11 cellular contexts compared by ENCODE assay signal in genomic region chr15:63473007-63473748, GRCh38. TPM values are rescaled to one million over a fixed set of nuclear protein-coding genes. Genes with fewer than 3 reads are reported as not detected.
DNase-seq lines count a peak whose midpoint lies in the region; ATAC-seq, FAIRE-seq and TF ChIP-seq lines count a peak whose summit lies in the region.
"Had no signal": no experiment of that assay in that cellular context is flagged by ENCODE, and none has a peak within 500 bp of the region (broad histone marks: within the 10 kb centered on the region; RNA-seq: fewer than 3 reads in every experiment).

No MANE protein-coding gene starts in this region.

- H3K4me2 ChIP-seq in GM12878 (ENCODE audit: control insufficient read depth, insufficient read depth) (peak overlapping the region; percentile 99), neural progenitor cell (no peak overlapping the region)

- H3K36me3 Mint-ChIP-seq in activated naive CD4-positive, alpha-beta T cell treated with anti-CD3 and anti-CD28 coated beads, Interleukin-2, amount 50 U/mL, for 24 hours = peaks cover 2% of the 10 kb centered on the region
- H3K36me3 Mint-ChIP-seq in neural progenitor cell = no peaks in the 10 kb centered on the region

- H3K36me3 ChIP-seq in GM12878 (ENCODE audit: control insufficient read depth in 2 of 2, insufficient read depth in 2 of 2, low read length in 1 of 2) (no peaks in the 10 kb centered on the region), stomach smooth muscle (ENCODE audit: control insufficient read depth in 2 of 2, insufficient read depth in 2 of 2, low read length in 2 of 2) (no peaks in the 10 kb centered on the region), vagina (no peaks in the 10 kb centered on the region), neural progenitor cell (no peaks in the 10 kb centered on the region)
- H3K36me3 ChIP-seq: gastroesophageal sphincter, thyroid gland had no signal

- H3K4me1 ChIP-seq in GM12878 (ENCODE audit: control insufficient read depth, insufficient read depth, low read length) = peaks cover 60% of the 10 kb centered on the region
- peaks cover 29% of the 10 kb centered on the region for H3K4me1 ChIP-seq in stomach smooth muscle (ENCODE audit: control insufficient read depth, insufficient read depth, low read length)
- peaks cover 17% of the 10 kb centered on the region for H3K4me1 ChIP-seq in vagina
- peaks cover 19% of the 10 kb centered on the region for H3K4me1 ChIP-seq in neural progenitor cell

- SMC1A ChIA-PET in GM12878 (lab: Charles Lee; ENCODE audit: uncharacterized antibody, unreplicated experiment) = interaction anchor here (0.5 to 6.8 kb wide), 21 partner anchors 10 to 185 kb away, joined by 3 to 115 read pairs (median 4); partner anchors contain the start of gene USP3

- peak overlapping the region; percentile 51 for H3K4me3 Mint-ChIP-seq in activated naive CD4-positive, alpha-beta T cell treated with anti-CD3 and anti-CD28 coated beads, Interleukin-2, amount 50 U/mL, for 24 hours
- no peak overlapping the region for H3K4me3 Mint-ChIP-seq in neural progenitor cell

- H3K9me3 ChIP-seq in GM12878 (replicated peaks; ENCODE audit: control insufficient read depth, insufficient read depth, low read length) (no peaks in the 10 kb centered on the region), stomach smooth muscle (ENCODE audit: control insufficient read depth in 2 of 2, low read length in 2 of 2) (no peaks in the 10 kb centered on the region), vagina (no peaks in the 10 kb centered on the region), neural progenitor cell (ENCODE audit: low read depth) (no peaks in the 10 kb centered on the region)
- H3K9me3 ChIP-seq: gastroesophageal sphincter, thyroid gland had no signal

- H3K9me3 Mint-ChIP-seq in activated naive CD4-positive, alpha-beta T cell treated with anti-CD3 and anti-CD28 coated beads, Interleukin-2, amount 50 U/mL, for 24 hours = no peaks in the 10 kb centered on the region
- H3K9me3 Mint-ChIP-seq in neural progenitor cell = peaks cover 9% of the 10 kb centered on the region

- DNase-seq in activated naive CD4-positive, alpha-beta T cell treated with anti-CD3 and anti-CD28 coated beads, Interleukin-2, amount 50 U/mL, for 16 hours = no peak
- DNase-seq in GM12878 (ENCODE audit: low read depth, low spot score) (peak; percentile 94), vagina (ENCODE audit: extremely low spot score in 2 of 2) (no peak), neural progenitor cell (ENCODE audit: low spot score) (no peak), epidermal melanocyte (ENCODE audit: insufficient read length, low spot score) (no peak)

- peak; percentile 48 for ATAC-seq in HG03175 (IDR thresholded peaks at IDR 0.05; ENCODE audit: unreplicated experiment)
- peak; percentile 64 for ATAC-seq in GM12878

- H2AFZ ChIP-seq in GM12878 (ENCODE audit: control insufficient read depth, low read depth, low read length) (peak overlapping the region; percentile 54), neural progenitor cell (replicated peaks) (no peak overlapping the region)

- H3K27me3 ChIP-seq in GM12878 (replicated peaks in 1 of 2; ENCODE audit: control insufficient read depth in 2 of 2, insufficient read depth in 2 of 2, low read length in 1 of 2) (no peaks in the 10 kb centered on the region), stomach smooth muscle (ENCODE audit: control insufficient read depth in 1 of 2, insufficient read depth in 2 of 2, low read length in 2 of 2) (no peaks in the 10 kb centered on the region), vagina (no peaks in the 10 kb centered on the region), neural progenitor cell (no peaks in the 10 kb centered on the region)
- H3K27me3 ChIP-seq: gastroesophageal sphincter, thyroid gland had no signal

- H3K27ac ChIP-seq in GM12878 (ENCODE audit: control insufficient read depth, insufficient read depth) (peak overlapping the region; percentile 100), stomach smooth muscle (ENCODE audit: low read length) (peak overlapping the region; percentile 82), vagina (no peak overlapping the region), neural progenitor cell (no peak overlapping the region)

- CTCF ChIA-PET in GM12878 (lab: Yijun Ruan, JAX) = interaction anchor here (0.7 to 15.5 kb wide), 13 partner anchors 11 to 130 kb away, joined by 3 to 272 read pairs (median 5); partner anchors contain the start of genes FBXL22 and USP3

- RAD21 ChIA-PET in GM12878 (lab: Charles Lee; ENCODE audit: unreplicated experiment) = interaction anchor here (0.8 to 11.9 kb wide), 14 partner anchors 8 to 127 kb away, joined by 3 to 197 read pairs (median 7); partner anchors contain the start of genes FBXL22 and USP3

- H3K9ac ChIP-seq in GM12878 (ENCODE audit: control insufficient read depth, insufficient read depth, low read length) (peak overlapping the region; percentile 80), stomach smooth muscle (ENCODE audit: low read length in 2 of 2) (no peak overlapping the region), neural progenitor cell (no peak overlapping the region)

- H3K4me3 ChIP-seq in GM12878 = peak overlapping the region; percentile 59; the same call in 1 of the 2 replicates
- no peak overlapping the region for H3K4me3 ChIP-seq in stomach smooth muscle (ENCODE audit: low read length in 2 of 2)
- no peak overlapping the region for H3K4me3 ChIP-seq in vagina
- no peak overlapping the region for H3K4me3 ChIP-seq in neural progenitor cell
- H3K4me3 ChIP-seq: gastroesophageal sphincter, thyroid gland had no signal

- intact Hi-C loops in GM12878 (cut with micrococcal nuclease; ENCODE audit: unreplicated experiment) (loop anchor here (1.0 to 10.0 kb wide), 3 partner anchors 30 to 682 kb away; partner anchors contain the start of genes CIAO2A, SNX1 and SNX22), vagina (cut with DNase I) (no loop called here)

- no peaks in the 10 kb centered on the region for H3K27me3 Mint-ChIP-seq in activated naive CD4-positive, alpha-beta T cell treated with anti-CD3 and anti-CD28 coated beads, Interleukin-2, amount 50 U/mL, for 24 hours
- H3K27me3 Mint-ChIP-seq in neural progenitor cell (ENCODE audit: insufficient read depth, low read depth) = peaks cover 7% of the 10 kb centered on the region

- peak; percentile 52 for FAIRE-seq in GM12878 (lab: Jason Lieb, UNC)
- FAIRE-seq: D721Med had no signal

- POLR2A ChIA-PET in GM12878 (lab: Charles Lee) = interaction anchor here (1.1 to 5.4 kb wide), 8 partner anchors 11 to 296 kb away, joined by 3 to 40 read pairs (median 8); partner anchors contain the start of gene USP3

- peak overlapping the region; percentile 98 for H3K27ac Mint-ChIP-seq in activated naive CD4-positive, alpha-beta T cell treated with anti-CD3 and anti-CD28 coated beads, Interleukin-2, amount 50 U/mL, for 24 hours
- H3K27ac Mint-ChIP-seq in neural progenitor cell = no peak overlapping the region

- TF ChIP-seq CTCF in GM12878 (IDR thresholded peaks at IDR 0.05 in 2 of 3, conservative IDR thresholded peaks at IDR 0.05 in 1 of 3; ENCODE audit: control insufficient read depth in 2 of 3, extremely low read depth in 1 of 3, insufficient read depth in 1 of 3, low read depth in 3 of 3, low read length in 3 of 3) (no peak), vagina (IDR thresholded peaks at IDR 0.05) (no peak), neural progenitor cell (IDR thresholded peaks at IDR 0.05) (no peak)

- 32% methylated on average over 9 of the region's 9 CpGs for WGBS in GM12878 (ENCODE audit: insufficient coverage, insufficient replicate concordance, low lambda C conversion rate, missing lambda C conversion rate)

- H4K20me1 ChIP-seq in GM12878 (ENCODE audit: control insufficient read depth, insufficient read depth) (no peaks in the 10 kb centered on the region), neural progenitor cell (ENCODE audit: low read depth) (no peaks in the 10 kb centered on the region)

- peaks cover 4% of the 10 kb centered on the region for H3F3A ChIP-seq in neural progenitor cell (ENCODE audit: low read depth)

- H3K4me1 Mint-ChIP-seq in activated naive CD4-positive, alpha-beta T cell treated with anti-CD3 and anti-CD28 coated beads, Interleukin-2, amount 50 U/mL, for 24 hours = peaks cover 75% of the 10 kb centered on the region
- peaks cover 21% of the 10 kb centered on the region for H3K4me1 Mint-ChIP-seq in neural progenitor cell

- H3K79me2 ChIP-seq in GM12878 (ENCODE audit: control insufficient read depth, insufficient read depth, low read length) = no peaks in the 10 kb centered on the region; the same call in 1 of the 2 replicates
- H3K79me2 ChIP-seq in neural progenitor cell (ENCODE audit: low read depth) = no peaks in the 10 kb centered on the region

- TF ChIP-seq POLR2A in GM12878 (IDR thresholded peaks at IDR 0.05; ENCODE audit: low read depth, low read length) (no peak; the same call in 1 of the 2 replicates), vagina (IDR thresholded peaks at IDR 0.05) (no peak)

- no TSS peak for BruUV-seq in GM12878 (replicated peaks; lab: Mats Ljungman, UMichigan)

- in situ Hi-C loops in GM12878 (cut with MboI) = no loop called here

- TF ChIP-seq RAD21 in GM12878 (IDR thresholded peaks at IDR 0.05; ENCODE audit: insufficient read depth, low read depth, low read length) = no peak

- peak; percentile 52 to 68; a peak in 3 of 4 replicates for TF ChIP-seq EP300 in GM12878 (IDR thresholded peaks at IDR 0.05; ENCODE audit: borderline replicate concordance in 1 of 2, control insufficient read depth in 1 of 2, low read depth in 2 of 2, low read length in 2 of 2)

TF ChIP-seq in GM12878, 131 proteins besides CTCF, POLR2A, EP300 and RAD21 (continues in another document):
- TF ChIP-seq MTA3 (IDR thresholded peaks at IDR 0.05; ENCODE audit: borderline replicate concordance, low read length) (no peak), NRF1 (conservative IDR thresholded peaks at IDR 0.05; ENCODE audit: low read depth, low read length) (no peak)

RNA-seq across cellular contexts. Expression of gene USP3, which starts 31.2 kb away (rescaled TPM):
- total RNA-seq in GM12878 (2013; cell fraction: nucleolus; rRNA removed) = 459 and 461 TPM in 2 replicates
- total RNA-seq in GM12878 (2014; rRNA removed) = 47.1 and 49.8 TPM in 2 replicates
- total RNA-seq in GM12878 (2014; rRNA removed; fragmentation: Illumina TruSeq; extraction: Trizol) = 58.8 and 61.3 TPM in 2 replicates
- 64.5 and 65.1 TPM in 2 replicates for total RNA-seq in GM12878 (2021)
- 32.8 TPM for polyA plus RNA-seq in GM12878 (2011; ENCODE audit: low read depth)
- polyA plus RNA-seq in GM12878 (2011; rRNA removed) = 50.3 and 54.0 TPM in 2 replicates
- 27.3 and 47.7 TPM in 2 replicates for polyA plus RNA-seq in GM12878 (2011; cell fraction: cytosol; rRNA removed)
- polyA plus RNA-seq in GM12878 (2011; cell fraction: nucleus; rRNA removed) = 143 and 189 TPM in 2 replicates
- polyA plus RNA-seq in GM12878 (2012) = 38.6 and 46.2 TPM in 2 replicates
- 52.6 and 58.7 TPM in 2 replicates for polyA plus RNA-seq in GM12878 (2014; fragmentation: Illumina TruSeq; extraction: Trizol)
- polyA plus RNA-seq in GM12878 (2014; fragmentation: Nextera tagmentation; extraction: Ambion mirVana) = 10 to 100 TPM; 23.8 to 45.7 TPM
- 30.1 and 31.9 TPM in 2 replicates for polyA plus RNA-seq in GM12878 (2014; rRNA removed)
- 10 to 100 TPM; 48.0 to 54.0 TPM for polyA plus RNA-seq in GM12878 (2016; fragmentation: Nextera tagmentation; extraction: Ambion mirVana)
- polyA minus RNA-seq in GM12878 (2011; rRNA and poly(A)+ RNA removed) = 82.4 and 103 TPM in 2 replicates
- polyA minus RNA-seq in GM12878 (2011; cell fraction: cytosol; rRNA and poly(A)+ RNA removed) = 22.2 and 35.9 TPM in 2 replicates
- polyA minus RNA-seq in GM12878 (2011; cell fraction: nucleus; rRNA and poly(A)+ RNA removed) = 103 and 169 TPM in 2 replicates
- 39.5 TPM for total RNA-seq in vagina
- total RNA-seq in neural progenitor cell (ENCODE audit: low replicate concordance) = 48.8 and 64.2 TPM in 2 replicates

Comparison
In these comparisons a context has a peak if more than half of its experiments do, and no peak if none do; other contexts are left out.
1. H3K27ac ChIP-seq: peak in GM12878 (single experiment) and stomach smooth muscle (single experiment); none in vagina (single experiment) and neural progenitor cell (single experiment).